16 cellular contexts compared by ENCODE assay signal in the genomic region with DNA sequence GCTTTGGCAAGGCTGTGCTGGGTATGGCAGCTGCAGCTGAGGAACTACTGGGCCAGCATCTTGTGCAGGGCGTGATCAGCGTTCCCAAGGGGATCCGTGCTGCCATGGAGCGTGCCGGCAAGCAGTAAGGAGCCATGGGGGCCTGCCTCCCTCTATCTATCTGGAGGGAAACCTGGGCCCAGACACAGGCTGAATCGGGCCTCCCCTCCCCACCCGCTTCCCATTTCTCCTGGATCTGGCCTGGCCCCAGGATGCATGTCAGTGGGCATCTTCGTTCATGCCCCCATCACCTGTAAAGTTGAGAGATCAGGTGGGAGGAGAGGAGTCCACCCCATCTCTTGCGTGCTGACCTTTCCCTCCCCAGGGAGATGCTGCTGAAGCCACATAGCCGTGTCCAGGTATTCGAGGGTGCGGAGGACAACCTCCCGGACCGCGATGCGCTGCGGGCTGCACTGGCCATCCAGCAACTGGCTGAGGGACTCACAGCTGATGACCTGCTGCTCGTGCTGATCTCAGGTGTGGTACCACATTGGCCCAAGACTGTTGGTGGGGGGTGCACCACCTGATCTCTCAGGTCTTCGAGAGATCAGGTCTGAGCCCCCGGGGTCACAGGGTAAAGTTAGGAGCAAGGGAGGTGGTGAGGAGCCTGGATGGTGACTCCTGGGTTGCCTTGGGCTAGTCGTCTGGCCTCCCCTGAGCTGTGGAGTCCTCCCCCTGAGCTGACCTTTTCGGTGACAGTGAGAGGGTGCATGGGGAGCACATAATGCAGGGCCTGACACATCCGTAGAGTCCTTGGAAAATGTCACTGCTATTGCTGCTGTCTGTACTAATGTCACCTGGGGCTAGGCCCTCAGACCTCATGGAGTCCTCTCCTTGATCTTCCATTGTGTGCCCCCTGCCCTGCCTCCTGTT. TPM values are rescaled to one million over a fixed set of nuclear protein-coding genes. Genes with fewer than 3 reads are reported as not detected.
DNase-seq lines count a peak whose midpoint lies in the region; ATAC-seq and TF ChIP-seq lines count a peak whose summit lies in the region.
"Had no signal": no experiment of that assay in that cellular context is flagged by ENCODE, and none has a peak within 500 bp of the region (broad histone marks: within the 10 kb centered on the region; RNA-seq: fewer than 3 reads in every experiment).

No MANE protein-coding gene starts in this region.

- DNase-seq in activated CD8-positive, alpha-beta T cell treated with anti-CD3 and anti-CD28 coated beads, Interleukin-2, amount 10 ng/mL, durations not matched to agents 7 days and 5 days, result no peak
- DNase-seq in activated CD8-positive, alpha-beta T cell treated with anti-CD3 and anti-CD28 coated beads for 36 hours, result no peak
- peak; percentile 25 to 59 (median 37) for DNase-seq in mucosa of descending colon
- no peak for DNase-seq in transverse colon
- no peak for DNase-seq in A172 (ENCODE audit: low spot score)
- DNase-seq in NCI-H82 (lab: John Stamatoyannopoulos, UW), result no peak
- DNase-seq: CD4-positive, alpha-beta memory T cell; NCI-H446; Right ventricle myocardium superior had no signal

- no peak for TF ChIP-seq CTCF in activated CD8-positive, alpha-beta T cell treated with anti-CD3 and anti-CD28 coated beads for 36 hours (IDR thresholded peaks at IDR 0.05)
- TF ChIP-seq CTCF in brain (conservative IDR thresholded peaks at IDR 0.05), result no peak
- no peak for TF ChIP-seq CTCF in mucosa of descending colon (IDR thresholded peaks at IDR 0.05)
- no peak for TF ChIP-seq CTCF in transverse colon (IDR thresholded peaks at IDR 0.05)

- TF ChIP-seq EP300 in transverse colon (IDR thresholded peaks at IDR 0.05; ENCODE audit: low read depth), result no peak

- H3K4me1 ChIP-seq in mucosa of descending colon (ENCODE audit: low read depth), result peaks cover 44% of the 10 kb centered on the region
- H3K4me1 ChIP-seq in transverse colon, result peaks cover 16 to 35% (median 28%) of the 10 kb centered on the region in 4 donors

- peaks cover 19% of the 10 kb centered on the region for H3K36me3 Mint-ChIP-seq in activated CD8-positive, alpha-beta T cell treated with anti-CD3 and anti-CD28 coated beads, Interleukin-2, amount 10 ng/mL, durations not matched to agents 7 days and 5 days (ENCODE audit: low read depth)
- H3K36me3 Mint-ChIP-seq in activated CD8-positive, alpha-beta T cell treated with anti-CD3 and anti-CD28 coated beads for 36 hours (ENCODE audit: low read depth), result peaks cover 13% of the 10 kb centered on the region
- no peaks in the 10 kb centered on the region for H3K36me3 Mint-ChIP-seq in brain
- H3K36me3 Mint-ChIP-seq: WTC11 had no signal

- POLR2A ChIA-PET in activated CD8-positive, alpha-beta T cell treated with anti-CD3 and anti-CD28 coated beads, Interleukin-2, amount 10 ng/mL, durations not matched to agents 7 days and 5 days (lab: Charles Lee), result interaction anchor here (5.2 to 15.7 kb wide), 2 partner anchors 13 to 44 kb away, joined by 77 to 400 read pairs; a partner anchor contains a TSS
- POLR2A ChIA-PET in activated CD8-positive, alpha-beta T cell treated with anti-CD3 and anti-CD28 coated beads for 36 hours (lab: Charles Lee), result interaction anchor here (0.8 to 31.0 kb wide), 4 partner anchors 9 to 56 kb away, joined by 3 to 949 read pairs (median 22); a partner anchor contains a TSS

- H3K27me3 ChIP-seq in transverse colon, result no peaks in the 10 kb centered on the region
- H3K27me3 ChIP-seq: dorsolateral prefrontal cortex, esophagus muscularis mucosa had no signal

- no peak for TF ChIP-seq POLR2A in transverse colon (IDR thresholded peaks at IDR 0.05)

- H3K4me3 ChIP-seq in mucosa of descending colon, result no peak overlapping the region
- H3K4me3 ChIP-seq in transverse colon, result peak overlapping the region in 3 of 4 donors; percentile 4 to 37 (median 23)
- H3K4me3 ChIP-seq: dorsolateral prefrontal cortex, esophagus muscularis mucosa, HAP-1 had no signal

- ATAC-seq in activated CD8-positive, alpha-beta T cell treated with anti-CD3 and anti-CD28 coated beads, Interleukin-2, amount 10 ng/mL, durations not matched to agents 7 days and 5 days, result no peak
- no peak for ATAC-seq in activated CD8-positive, alpha-beta T cell treated with anti-CD3 and anti-CD28 coated beads for 36 hours
- ATAC-seq in mucosa of descending colon (no peak), GM18907 (IDR thresholded peaks at IDR 0.05; ENCODE audit: unreplicated experiment) (no peak)

- H3K27me3 Mint-ChIP-seq in activated CD8-positive, alpha-beta T cell treated with anti-CD3 and anti-CD28 coated beads, Interleukin-2, amount 10 ng/mL, durations not matched to agents 7 days and 5 days (ENCODE audit: low read depth), result no peaks in the 10 kb centered on the region
- no peaks in the 10 kb centered on the region for H3K27me3 Mint-ChIP-seq in activated CD8-positive, alpha-beta T cell treated with anti-CD3 and anti-CD28 coated beads for 36 hours
- H3K27me3 Mint-ChIP-seq in brain, result peaks cover 17% of the 10 kb centered on the region
- H3K27me3 Mint-ChIP-seq: CD4-positive, alpha-beta memory T cell had no signal

- no peak overlapping the region for H3K4me3 Mint-ChIP-seq in activated CD8-positive, alpha-beta T cell treated with anti-CD3 and anti-CD28 coated beads, Interleukin-2, amount 10 ng/mL, durations not matched to agents 7 days and 5 days
- H3K4me3 Mint-ChIP-seq in activated CD8-positive, alpha-beta T cell treated with anti-CD3 and anti-CD28 coated beads for 36 hours, result no peak overlapping the region
- peak overlapping the region in 4 of 5 experiments; percentile 15 to 89 (median 48) for H3K4me3 Mint-ChIP-seq in brain
- H3K4me3 Mint-ChIP-seq: WTC11 had no signal

- no peaks in the 10 kb centered on the region for H3K36me3 ChIP-seq in mucosa of descending colon (ENCODE audit: low read depth)
- peaks cover 0 to 5% (median 0%) of the 10 kb centered on the region in 4 donors for H3K36me3 ChIP-seq in transverse colon
- H3K36me3 ChIP-seq: HAP-1 had no signal

- H3K27ac ChIP-seq in transverse colon, result peak overlapping the region; percentile 98 to 99 (median 98)
- H3K27ac ChIP-seq: dorsolateral prefrontal cortex, esophagus muscularis mucosa, parathyroid adenoma had no signal

- no peaks in the 10 kb centered on the region for H3K9me3 ChIP-seq in mucosa of descending colon
- no peaks in the 10 kb centered on the region for H3K9me3 ChIP-seq in transverse colon
- H3K9me3 ChIP-seq: esophagus muscularis mucosa, HAP-1 had no signal

- H3K4me1 Mint-ChIP-seq in activated CD8-positive, alpha-beta T cell treated with anti-CD3 and anti-CD28 coated beads, Interleukin-2, amount 10 ng/mL, durations not matched to agents 7 days and 5 days (ENCODE audit: low read depth), result peaks cover 37% of the 10 kb centered on the region
- H3K4me1 Mint-ChIP-seq in activated CD8-positive, alpha-beta T cell treated with anti-CD3 and anti-CD28 coated beads for 36 hours (ENCODE audit: low read depth), result peaks cover 22% of the 10 kb centered on the region
- H3K4me1 Mint-ChIP-seq in brain, result peaks cover 68% of the 10 kb centered on the region

- H3K9me3 Mint-ChIP-seq in activated CD8-positive, alpha-beta T cell treated with anti-CD3 and anti-CD28 coated beads, Interleukin-2, amount 10 ng/mL, durations not matched to agents 7 days and 5 days (ENCODE audit: insufficient read depth), result no peaks in the 10 kb centered on the region
- H3K9me3 Mint-ChIP-seq in activated CD8-positive, alpha-beta T cell treated with anti-CD3 and anti-CD28 coated beads for 36 hours, result no peaks in the 10 kb centered on the region
- H3K9me3 Mint-ChIP-seq in brain, result peaks cover 0 to 3% (median 0%) of the 10 kb centered on the region in 5 experiments
- H3K9me3 Mint-ChIP-seq: CD4-positive, alpha-beta memory T cell; WTC11 had no signal

- 73% methylated on average over 14 of the region's 23 CpGs; no CpG with 5 or more reads in 1 of the 2 donors for WGBS in transverse colon (ENCODE audit: low coverage in 1 of 2), 2 donors

- CTCF ChIA-PET in activated CD8-positive, alpha-beta T cell treated with anti-CD3 and anti-CD28 coated beads, Interleukin-2, amount 10 ng/mL, durations not matched to agents 7 days and 5 days (lab: Charles Lee), result interaction anchor here (0.6 to 7.9 kb wide), 14 partner anchors 12 to 155 kb away, joined by 3 to 102 read pairs (median 4); a partner anchor contains a TSS
- CTCF ChIA-PET in activated CD8-positive, alpha-beta T cell treated with anti-CD3 and anti-CD28 coated beads for 36 hours (lab: Charles Lee), result interaction anchor here (0.6 to 18.7 kb wide), 13 partner anchors 10 to 71 kb away, joined by 3 to 264 read pairs (median 4); no protein-coding TSS in a partner anchor

- H3K27ac Mint-ChIP-seq in activated CD8-positive, alpha-beta T cell treated with anti-CD3 and anti-CD28 coated beads, Interleukin-2, amount 10 ng/mL, durations not matched to agents 7 days and 5 days, result peak overlapping the region; percentile 78
- no peak overlapping the region for H3K27ac Mint-ChIP-seq in activated CD8-positive, alpha-beta T cell treated with anti-CD3 and anti-CD28 coated beads for 36 hours
- peak overlapping the region in 4 of 5 experiments; percentile 51 to 93 (median 80) for H3K27ac Mint-ChIP-seq in brain
- H3K27ac Mint-ChIP-seq: WTC11 had no signal

- in situ Hi-C loops in transverse colon (cut with MboI; ENCODE audit: low pct_ligation_motif_present in 1 of 4, low pct_unique_long_range_greater_than_20kb in 1 of 4, low sequenced_read_pairs in 3 of 4), result no loop called here

- intact Hi-C loops in activated CD8-positive, alpha-beta T cell treated with anti-CD3 and anti-CD28 coated beads for 36 hours (cut with micrococcal nuclease), result loop anchor here (5.0 kb wide), 1 partner anchor 156 kb away; a partner anchor contains a TSS
- intact Hi-C loops in mucosa of descending colon (cut with DNase I, micrococcal nuclease), result no loop called here
- intact Hi-C loops in transverse colon (cut with DNase I; ENCODE audit: low total_unique reads), result loop anchor here (10.0 kb wide), 1 partner anchor 54 kb away; no protein-coding TSS in a partner anchor

RNA-seq across cellular contexts. Expression of a gene that starts 3.2 kb away (rescaled TPM):
- total RNA-seq in activated CD8-positive, alpha-beta T cell treated with anti-CD3 and anti-CD28 coated beads, Interleukin-2, amount 10 ng/mL, durations not matched to agents 7 days and 5 days, result 10 to 100 TPM; 24.7 to 25.6 TPM
- 10 to 100 TPM; 21.6 to 21.9 TPM for total RNA-seq in activated CD8-positive, alpha-beta T cell treated with anti-CD3 and anti-CD28 coated beads for 36 hours
- 2.6 TPM for polyA plus RNA-seq in brain (ENCODE audit: insufficient read depth, low read depth, low replicate concordance)
- total RNA-seq in mucosa of descending colon (10 to 100 TPM; 37.1 to 78.6 (median 42.7) TPM), transverse colon (100 to 1,000 TPM in 1 of 4 donors, 10 to 100 TPM in 3; 43.7 to 118 (median 73.7) TPM)
- 5.4 and 6.8 TPM in 2 replicates for total RNA-seq in A172 (2014; rRNA removed; shearing (Covaris generic))

RNA-seq across cellular contexts. Expression of a gene that starts 12.4 kb away (rescaled TPM):
- 100 to 1,000 TPM; 131 TPM for total RNA-seq in activated CD8-positive, alpha-beta T cell treated with anti-CD3 and anti-CD28 coated beads, Interleukin-2, amount 10 ng/mL, durations not matched to agents 7 days and 5 days
- 100 to 1,000 TPM; 103 to 105 TPM for total RNA-seq in activated CD8-positive, alpha-beta T cell treated with anti-CD3 and anti-CD28 coated beads for 36 hours
- polyA plus RNA-seq in brain (ENCODE audit: insufficient read depth, low read depth, low replicate concordance), result 66.7 TPM
- 10 to 100 TPM; 55.8 to 83.1 (median 62.9) TPM for total RNA-seq in mucosa of descending colon
- 10 to 100 TPM; 14.6 to 44.9 (median 40.8) TPM for total RNA-seq in transverse colon
- 42.0 and 46.2 TPM in 2 replicates for total RNA-seq in A172 (2014; rRNA removed; shearing (Covaris generic))

RNA-seq across cellular contexts. Expression of a gene that starts 25.3 kb away (rescaled TPM):
- 10 to 100 TPM; 18.1 to 20.2 TPM for total RNA-seq in activated CD8-positive, alpha-beta T cell treated with anti-CD3 and anti-CD28 coated beads, Interleukin-2, amount 10 ng/mL, durations not matched to agents 7 days and 5 days
- 10 to 100 TPM in 1 of 2 experiments, 1 to 10 TPM in 1; 9.2 to 10.2 TPM for total RNA-seq in activated CD8-positive, alpha-beta T cell treated with anti-CD3 and anti-CD28 coated beads for 36 hours
- polyA plus RNA-seq in brain (ENCODE audit: insufficient read depth, low read depth, low replicate concordance), result 1.8 TPM
- total RNA-seq in mucosa of descending colon, result 10 to 100 TPM in 2 of 3 donors, 1 to 10 TPM in 1; 9.0 to 25.9 (median 10.9) TPM
- 100 to 1,000 TPM in 1 of 4 donors, 10 to 100 TPM in 3; 17.6 to 102 (median 26.3) TPM for total RNA-seq in transverse colon
- total RNA-seq in A172 (2014; rRNA removed; shearing (Covaris generic)), result 0.69 and 3.1 TPM in 2 replicates

RNA-seq across cellular contexts. Expression of a gene that starts 45.3 kb away (rescaled TPM):
- total RNA-seq in activated CD8-positive, alpha-beta T cell treated with anti-CD3 and anti-CD28 coated beads, Interleukin-2, amount 10 ng/mL, durations not matched to agents 7 days and 5 days, result 10 to 100 TPM; 90.7 to 91.9 TPM
- 100 to 1,000 TPM in 1 of 2 experiments, 10 to 100 TPM in 1; 94.3 to 100 TPM for total RNA-seq in activated CD8-positive, alpha-beta T cell treated with anti-CD3 and anti-CD28 coated beads for 36 hours
- 15.2 TPM for polyA plus RNA-seq in brain (ENCODE audit: insufficient read depth, low read depth, low replicate concordance)
- total RNA-seq in mucosa of descending colon, result 10 to 100 TPM in 1 of 3 donors, 1 to 10 TPM in 2; 3.9 to 21.4 (median 9.7) TPM
- total RNA-seq in transverse colon, result 1 to 10 TPM; 2.0 to 8.4 (median 6.2) TPM
- 15.6 and 19.5 TPM in 2 replicates for total RNA-seq in A172 (2014; rRNA removed; shearing (Covaris generic))

RNA-seq across cellular contexts. Expression of a gene that starts 51.9 kb away (rescaled TPM):
- total RNA-seq in activated CD8-positive, alpha-beta T cell treated with anti-CD3 and anti-CD28 coated beads, Interleukin-2, amount 10 ng/mL, durations not matched to agents 7 days and 5 days, result 100 to 1,000 TPM; 154 to 162 TPM
- total RNA-seq in activated CD8-positive, alpha-beta T cell treated with anti-CD3 and anti-CD28 coated beads for 36 hours, result 100 to 1,000 TPM; 137 TPM
- 49.4 TPM for polyA plus RNA-seq in brain (ENCODE audit: insufficient read depth, low read depth, low replicate concordance)
- total RNA-seq in mucosa of descending colon, result 10 to 100 TPM; 39.1 to 41.1 (median 41.0) TPM
- 10 to 100 TPM; 29.9 to 82.7 (median 61.0) TPM for total RNA-seq in transverse colon
- total RNA-seq in A172 (2014; rRNA removed; shearing (Covaris generic)), result 93.0 and 94.6 TPM in 2 replicates

Comparison
In these comparisons a context has a peak if more than half of its experiments do, and no peak if none do; other contexts are left out.
1. DNase-seq: peak in mucosa of descending colon (3 of 3); none in activated CD8-positive, alpha-beta T cell treated with anti-CD3 and anti-CD28 coated beads, Interleukin-2, amount 10 ng/mL, durations not matched to agents 7 days and 5 days (single experiment), activated CD8-positive, alpha-beta T cell treated with anti-CD3 and anti-CD28 coated beads for 36 hours (single experiment), transverse colon (single experiment), A172 (single experiment) and NCI-H82 (single experiment).
2. H3K4me3 Mint-ChIP-seq: peak in brain (4 of 5); none in activated CD8-positive, alpha-beta T cell treated with anti-CD3 and anti-CD28 coated beads, Interleukin-2, amount 10 ng/mL, durations not matched to agents 7 days and 5 days (single experiment) and activated CD8-positive, alpha-beta T cell treated with anti-CD3 and anti-CD28 coated beads for 36 hours (single experiment).
3. intact Hi-C loops: an anchor here in activated CD8-positive, alpha-beta T cell treated with anti-CD3 and anti-CD28 coated beads for 36 hours (5.0 kb wide) and transverse colon (10.0 kb wide); none called in mucosa of descending colon.